Comparison of ENCODE assay signal across 19 cellular contexts in the genomic region with DNA sequence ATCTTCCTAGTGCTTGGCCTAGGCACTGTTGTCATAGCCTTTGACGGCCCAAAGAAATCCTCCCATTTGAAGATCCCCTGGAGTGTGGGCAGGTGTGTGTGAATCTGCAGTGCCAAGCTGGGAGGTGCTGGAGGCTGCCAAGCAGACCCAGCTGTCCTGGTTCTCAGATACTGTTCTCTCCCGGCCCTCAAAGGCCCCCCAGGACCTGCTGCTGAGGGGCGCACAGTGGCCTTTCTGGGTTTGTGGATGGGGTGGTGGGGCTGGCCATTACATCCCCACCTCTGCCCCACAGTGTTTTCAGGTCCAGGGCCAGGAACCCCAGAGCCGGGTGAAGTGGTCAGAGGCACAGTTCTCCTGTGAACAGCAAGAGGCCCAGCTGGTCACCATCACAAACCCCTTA.
DNase-seq lines count a peak whose midpoint lies in the region; ATAC-seq, FAIRE-seq and TF ChIP-seq lines count a peak whose summit lies in the region.
"Had no signal": no experiment of that assay in that cellular context is flagged by ENCODE, and none has a peak within 500 bp of the region (broad histone marks: within the 10 kb centered on the region; RNA-seq: fewer than 3 reads in every experiment).

No MANE protein-coding gene starts in this region.

- WGBS in endodermal cell (ENCODE audit: insufficient coverage in 1 of 2, insufficient read length in 1 of 2), 2 experiments: 88 to 90% methylated on average over 1 to 4 of the region's 4 CpGs

- H3K27ac Mint-ChIP-seq in endodermal cell: no peak overlapping the region
- H3K27ac Mint-ChIP-seq in activated CD8-positive, alpha-beta T cell treated with anti-CD3 and anti-CD28 coated beads, Interleukin-2, amount 10 ng/mL, durations not matched to agents 7 days and 5 days: no peak overlapping the region
- H3K27ac Mint-ChIP-seq: B cell; CD8-positive, alpha-beta memory T cell; GM23338; HFFc6 had no signal

- H3K4me3 Mint-ChIP-seq in endodermal cell: no peak overlapping the region
- H3K4me3 Mint-ChIP-seq in activated CD8-positive, alpha-beta T cell treated with anti-CD3 and anti-CD28 coated beads, Interleukin-2, amount 10 ng/mL, durations not matched to agents 7 days and 5 days: no peak overlapping the region
- H3K4me3 Mint-ChIP-seq: B cell; CD8-positive, alpha-beta memory T cell; GM23338; HFFc6 had no signal

- H3K9me3 ChIP-seq in endodermal cell (ENCODE audit: control insufficient read depth, low read length): peaks cover 15% of the 10 kb centered on the region

- H3K4me1 ChIP-seq in endodermal cell (ENCODE audit: control insufficient read depth, insufficient read depth, low read length): no peaks in the 10 kb centered on the region

- H3K36me3 ChIP-seq in endodermal cell (ENCODE audit: control insufficient read depth, insufficient read depth, low read length): peaks cover 52% of the 10 kb centered on the region

- no peaks in the 10 kb centered on the region for H3K4me1 Mint-ChIP-seq in endodermal cell
- no peaks in the 10 kb centered on the region for H3K4me1 Mint-ChIP-seq in activated CD8-positive, alpha-beta T cell treated with anti-CD3 and anti-CD28 coated beads, Interleukin-2, amount 10 ng/mL, durations not matched to agents 7 days and 5 days (ENCODE audit: low read depth)
- H3K4me1 Mint-ChIP-seq: B cell; CD4-positive, CD25-positive, alpha-beta regulatory T cell; CD8-positive, alpha-beta memory T cell had no signal

- no peaks in the 10 kb centered on the region for H3K27me3 Mint-ChIP-seq in endodermal cell (ENCODE audit: insufficient read depth)
- H3K27me3 Mint-ChIP-seq in activated CD8-positive, alpha-beta T cell treated with anti-CD3 and anti-CD28 coated beads, Interleukin-2, amount 10 ng/mL, durations not matched to agents 7 days and 5 days (ENCODE audit: low read depth): no peaks in the 10 kb centered on the region
- H3K27me3 Mint-ChIP-seq: B cell; CD4-positive, CD25-positive, alpha-beta regulatory T cell had no signal

- DNase-seq in NCI-H2171 treated with DMSO at 0.1 percent for 48 hours (lab: John Stamatoyannopoulos, UW) (peak; percentile 46), NCI-H2171 (lab: John Stamatoyannopoulos, UW) (no peak), NCI-H69 (lab: John Stamatoyannopoulos, UW) (peak; percentile 37), endodermal cell (peak; percentile 41), urothelium cell line (ENCODE audit: low spot score) (no peak)
- no peak for DNase-seq in activated CD8-positive, alpha-beta T cell treated with anti-CD3 and anti-CD28 coated beads, Interleukin-2, amount 10 ng/mL, durations not matched to agents 7 days and 5 days
- DNase-seq: CD4-positive, CD25-positive, alpha-beta regulatory T cell; CD8-positive, alpha-beta memory T cell; COR-L47; DMS79 treated with DMSO at 0.1 percent for 48 hours; GF-D8; H7; HFFc6; IMR-90 had no signal

- TF ChIP-seq CTCF in endodermal cell (conservative IDR thresholded peaks at IDR 0.05): no peak

- no peak for ATAC-seq in HG02884 (IDR thresholded peaks at IDR 0.05; ENCODE audit: unreplicated experiment)
- no peak for ATAC-seq in activated CD8-positive, alpha-beta T cell treated with anti-CD3 and anti-CD28 coated beads, Interleukin-2, amount 10 ng/mL, durations not matched to agents 7 days and 5 days
- ATAC-seq: GM23338, HCT116 had no signal

- no peak overlapping the region for H3K9ac ChIP-seq in endodermal cell (ENCODE audit: extremely low read depth, low read length, poor library complexity, severe bottlenecking)

- POLR2A ChIA-PET in activated CD8-positive, alpha-beta T cell treated with anti-CD3 and anti-CD28 coated beads, Interleukin-2, amount 10 ng/mL, durations not matched to agents 7 days and 5 days (lab: Charles Lee): no interaction called here

- CTCF ChIA-PET in activated CD8-positive, alpha-beta T cell treated with anti-CD3 and anti-CD28 coated beads, Interleukin-2, amount 10 ng/mL, durations not matched to agents 7 days and 5 days (lab: Charles Lee): no interaction called here

- no peak overlapping the region for H3K4me3 ChIP-seq in endodermal cell (ENCODE audit: low read length)
- H3K4me3 ChIP-seq: GM23338 had no signal

- no peaks in the 10 kb centered on the region for H3K27me3 ChIP-seq in endodermal cell (ENCODE audit: control insufficient read depth, insufficient read depth, low read length, poor library complexity, severe bottlenecking)

- peak; percentile 65 for FAIRE-seq in urothelium cell line (lab: Jason Lieb, UNC)
- FAIRE-seq: HTR-8/SVneo had no signal

- H3K36me3 Mint-ChIP-seq in endodermal cell (ENCODE audit: low read depth): peaks cover 58% of the 10 kb centered on the region
- H3K36me3 Mint-ChIP-seq in activated CD8-positive, alpha-beta T cell treated with anti-CD3 and anti-CD28 coated beads, Interleukin-2, amount 10 ng/mL, durations not matched to agents 7 days and 5 days (ENCODE audit: low read depth): no peaks in the 10 kb centered on the region
- H3K36me3 Mint-ChIP-seq: CD4-positive, CD25-positive, alpha-beta regulatory T cell; CD8-positive, alpha-beta memory T cell had no signal

- no peak overlapping the region for H3K27ac ChIP-seq in endodermal cell (ENCODE audit: low read depth, low read length)

- H3K9me3 Mint-ChIP-seq in endodermal cell: peaks cover 14% of the 10 kb centered on the region
- no peaks in the 10 kb centered on the region for H3K9me3 Mint-ChIP-seq in activated CD8-positive, alpha-beta T cell treated with anti-CD3 and anti-CD28 coated beads, Interleukin-2, amount 10 ng/mL, durations not matched to agents 7 days and 5 days (ENCODE audit: insufficient read depth)
- H3K9me3 Mint-ChIP-seq: CD4-positive, CD25-positive, alpha-beta regulatory T cell; CD8-positive, alpha-beta memory T cell; HFFc6 had no signal

Comparison
In these comparisons a context has a peak if more than half of its experiments do, and no peak if none do; other contexts are left out.
1. DNase-seq: peak in NCI-H2171 treated with DMSO at 0.1 percent for 48 hours (single experiment), NCI-H69 (single experiment) and endodermal cell (single experiment); none in NCI-H2171 (single experiment), urothelium cell line (single experiment) and activated CD8-positive, alpha-beta T cell treated with anti-CD3 and anti-CD28 coated beads, Interleukin-2, amount 10 ng/mL, durations not matched to agents 7 days and 5 days (single experiment).